Comparison of ENCODE assay signal across 8 cellular contexts in genomic region chr3:195954752-195955119, GRCh38. TPM values are rescaled to one million over a fixed set of nuclear protein-coding genes. Genes with fewer than 3 reads are reported as not detected.
DNase-seq lines count a peak whose midpoint lies in the region; ATAC-seq, FAIRE-seq and TF ChIP-seq lines count a peak whose summit lies in the region.
"Not testable (repeated sequence)": the region's sequence is repeated elsewhere in the genome, so short reads cannot be mapped to it uniquely, and the experiment has no call there.

No MANE protein-coding gene starts in this region.

- POLR2A ChIA-PET in activated CD8-positive, alpha-beta T cell treated with anti-CD3 and anti-CD28 coated beads for 36 hours (lab: Charles Lee), result not testable (repeated sequence)

- not testable (repeated sequence) for TF ChIP-seq POLR2A in sigmoid colon (IDR thresholded peaks at IDR 0.05); vagina (IDR thresholded peaks at IDR 0.05)

- H3K36me3 ChIP-seq in HUES48 (ENCODE audit: control insufficient read depth, insufficient read depth, low read length) (peaks cover 11% of the 10 kb centered on the region; the same call in 1 of the 2 replicates), iPS-18a (ENCODE audit: control insufficient read depth, low read depth, low read length) (peaks cover 11% of the 10 kb centered on the region), vagina (peaks cover 0 to 10% of the 10 kb centered on the region in 2 donors)
- H3K36me3 ChIP-seq in bronchial epithelial cell (ENCODE audit: control insufficient read depth, insufficient read depth, low read length); sigmoid colon: not testable (repeated sequence)

- DNase-seq in activated CD8-positive, alpha-beta T cell treated with anti-CD3 and anti-CD28 coated beads for 36 hours; bronchial epithelial cell (ENCODE audit: low read depth); vagina (ENCODE audit: extremely low spot score in 2 of 2): not testable (repeated sequence)
- DNase-seq in sigmoid colon, result peak; percentile 12

- CTCF ChIA-PET in activated CD8-positive, alpha-beta T cell treated with anti-CD3 and anti-CD28 coated beads for 36 hours (lab: Charles Lee), result not testable (repeated sequence)

- TF ChIP-seq EP300 in sigmoid colon (IDR thresholded peaks at IDR 0.05), result not testable (repeated sequence)

- FAIRE-seq in bronchial epithelial cell (lab: Jason Lieb, UNC), result not testable (repeated sequence)

- TF ChIP-seq CTCF in activated CD8-positive, alpha-beta T cell treated with anti-CD3 and anti-CD28 coated beads for 36 hours (IDR thresholded peaks at IDR 0.05); bronchial epithelial cell (IDR thresholded peaks at IDR 0.05; ENCODE audit: insufficient read depth, low read length, severe bottlenecking); sigmoid colon (IDR thresholded peaks at IDR 0.05); vagina (IDR thresholded peaks at IDR 0.05): not testable (repeated sequence)

- whole genome bisulfite sequencing in sigmoid colon, 2 donors, result 0 to 3% methylated on average over 18 to 20 of the region's 27 CpGs

- not testable (repeated sequence) for H3K27me3 Mint-ChIP-seq in activated CD8-positive, alpha-beta T cell treated with anti-CD3 and anti-CD28 coated beads for 36 hours

- H3K27ac ChIP-seq in HUES48 (ENCODE audit: low read depth, low read length); iPS-18a (ENCODE audit: low read length); vagina: not testable (repeated sequence)
- peak overlapping the region in 2 of 4 donors; percentile 75 to 76 for H3K27ac ChIP-seq in sigmoid colon

- peak overlapping the region; percentile 75 for H3K4me3 Mint-ChIP-seq in activated CD8-positive, alpha-beta T cell treated with anti-CD3 and anti-CD28 coated beads for 36 hours

- H3K27ac Mint-ChIP-seq in activated CD8-positive, alpha-beta T cell treated with anti-CD3 and anti-CD28 coated beads for 36 hours, result peak overlapping the region; percentile 84

- not testable (repeated sequence) for H3K4me1 ChIP-seq in HUES48 (ENCODE audit: control insufficient read depth, insufficient read depth, low read length); iPS-18a (ENCODE audit: control insufficient read depth, low read depth, low read length); vagina
- H3K4me1 ChIP-seq in sigmoid colon, result peaks cover 0 to 19% (median 8%) of the 10 kb centered on the region in 4 donors

- H3K27me3 ChIP-seq in HUES48 (ENCODE audit: control insufficient read depth, insufficient read depth, low read length); bronchial epithelial cell (ENCODE audit: control insufficient read depth, insufficient read depth, low read length); iPS-18a (ENCODE audit: control insufficient read depth, insufficient read depth, low read length); sigmoid colon; vagina: not testable (repeated sequence)

- H3K9me3 ChIP-seq in HUES48 (ENCODE audit: control insufficient read depth, insufficient read depth, low read length); iPS-18a (ENCODE audit: control insufficient read depth, low read depth, low read length); sigmoid colon; vagina: not testable (repeated sequence)

- H3K9me3 Mint-ChIP-seq in activated CD8-positive, alpha-beta T cell treated with anti-CD3 and anti-CD28 coated beads for 36 hours, result not testable (repeated sequence)

- H3K4me3 ChIP-seq in HUES48 (ENCODE audit: low read depth, low read length) (peak overlapping the region; percentile 49), bronchial epithelial cell (ENCODE audit: low read depth, low read length) (peak overlapping the region; percentile 43), iPS-18a (ENCODE audit: low read length) (peak overlapping the region; percentile 49), sigmoid colon (peak overlapping the region in 3 of 4 donors; percentile 40 to 55 (median 48)), vagina (peak overlapping the region; percentile 24 to 35)

- peaks cover 42% of the 10 kb centered on the region for H3K4me1 Mint-ChIP-seq in activated CD8-positive, alpha-beta T cell treated with anti-CD3 and anti-CD28 coated beads for 36 hours (ENCODE audit: low read depth)

- ATAC-seq in GM18873 (IDR thresholded peaks at IDR 0.05; ENCODE audit: low FRiP score, unreplicated experiment) (peak; percentile 36), HG02623 (IDR thresholded peaks at IDR 0.05; ENCODE audit: unreplicated experiment) (peak; percentile 40)
- ATAC-seq in activated CD8-positive, alpha-beta T cell treated with anti-CD3 and anti-CD28 coated beads for 36 hours, result peak; percentile 60

- peaks cover 17% of the 10 kb centered on the region for H3K36me3 Mint-ChIP-seq in activated CD8-positive, alpha-beta T cell treated with anti-CD3 and anti-CD28 coated beads for 36 hours (ENCODE audit: low read depth)

- H3K9ac ChIP-seq in HUES48 (ENCODE audit: low read depth, low read length); iPS-18a (ENCODE audit: low read length): not testable (repeated sequence)

- intact Hi-C loops in activated CD8-positive, alpha-beta T cell treated with anti-CD3 and anti-CD28 coated beads for 36 hours (cut with micrococcal nuclease); vagina (cut with DNase I): not testable (repeated sequence)
- intact Hi-C loops in sigmoid colon (cut with DNase I), result loop anchor here (5.0 kb wide), 1 partner anchor 42 kb away; no protein-coding TSS in a partner anchor

RNA-seq across cellular contexts. Expression of gene TNK2, which starts 46.4 kb away (rescaled TPM):
- 10 to 100 TPM; 41.9 to 43.0 TPM for total RNA-seq in activated CD8-positive, alpha-beta T cell treated with anti-CD3 and anti-CD28 coated beads for 36 hours
- total RNA-seq in bronchial epithelial cell, result 6.3 and 6.8 TPM in 2 replicates
- total RNA-seq in sigmoid colon, result 10 to 100 TPM; 12.5 to 41.0 (median 18.1) TPM
- polyA plus RNA-seq in sigmoid colon, result 10 to 100 TPM in 2 of 3 donors, 1 to 10 TPM in 1; 8.4 to 44.0 (median 17.1) TPM
- 41.5 TPM for total RNA-seq in vagina
